13 cellular contexts compared by ENCODE assay signal in genomic region chr1:2558030-2558400, GRCh38. TPM values are rescaled to one million over a fixed set of nuclear protein-coding genes. Genes with fewer than 3 reads are reported as not detected.
DNase-seq lines count a peak whose midpoint lies in the region; ATAC-seq and TF ChIP-seq lines count a peak whose summit lies in the region.
"Had no signal": no experiment of that assay in that cellular context is flagged by ENCODE, and none has a peak within 500 bp of the region (broad histone marks: within the 10 kb centered on the region; RNA-seq: fewer than 3 reads in every experiment).

No MANE protein-coding gene starts in this region.

- H3K4me3 ChIP-seq in CD8-positive, alpha-beta T cell (ENCODE audit: low read depth, low read length), result peak overlapping the region; percentile 99
- peak overlapping the region; percentile 84 for H3K4me3 ChIP-seq in Loucy (ENCODE audit: low read length, poor library complexity, severe bottlenecking)
- H3K4me3 ChIP-seq in rectal smooth muscle tissue (ENCODE audit: low read length), result peak overlapping the region; percentile 78

- no peak overlapping the region for H3K27ac ChIP-seq in CD8-positive, alpha-beta T cell (ENCODE audit: low read depth, low read length)
- no peak overlapping the region for H3K27ac ChIP-seq in rectal smooth muscle tissue (ENCODE audit: low read depth, low read length)

- no peak for TF ChIP-seq CTCF in CD8-positive, alpha-beta T cell (IDR thresholded peaks at IDR 0.05)
- no peak for TF ChIP-seq CTCF in Loucy (conservative IDR thresholded peaks at IDR 0.05; ENCODE audit: low read length)

- intact Hi-C loops in CD8-positive, alpha-beta T cell (cut with DNase I, micrococcal nuclease), result loop anchor here in 1 of 2 experiments (10.0 kb wide), 1 partner anchor 503 kb away; the partner anchor contains the start of gene PRKCZ
- intact Hi-C loops in sciatic nerve (cut with DNase I), result no loop called here

- H3K4me2 ChIP-seq in Loucy (ENCODE audit: low read depth, low read length, poor library complexity, severe bottlenecking), result peak overlapping the region; percentile 95

- peaks cover 45% of the 10 kb centered on the region for H3K4me1 Mint-ChIP-seq in CD8-positive, alpha-beta T cell (ENCODE audit: low read depth)
- peaks cover 44 to 46% of the 10 kb centered on the region in 2 donors for H3K4me1 Mint-ChIP-seq in effector memory CD8-positive, alpha-beta T cell (ENCODE audit: low read depth in 2 of 2)

- CTCF ChIA-PET in CD8-positive, alpha-beta T cell (lab: Charles Lee), result interaction anchor here (0.5 to 3.9 kb wide), 3 partner anchors 11 to 640 kb away, joined by 3 to 17 read pairs (median 3); no protein-coding TSS in a partner anchor

- H3K27me3 Mint-ChIP-seq in CD8-positive, alpha-beta T cell (ENCODE audit: low read depth), result no peaks in the 10 kb centered on the region
- H3K27me3 Mint-ChIP-seq in effector memory CD8-positive, alpha-beta T cell, result no peaks in the 10 kb centered on the region

- H3K27me3 ChIP-seq in CD8-positive, alpha-beta T cell (ENCODE audit: insufficient read depth, low read length), result no peaks in the 10 kb centered on the region
- H3K27me3 ChIP-seq in Loucy (ENCODE audit: insufficient read depth, low read length, poor library complexity, severe bottlenecking) (no peaks in the 10 kb centered on the region), rectal smooth muscle tissue (ENCODE audit: control insufficient read depth, insufficient read depth, low read length) (no peaks in the 10 kb centered on the region)

- no peaks in the 10 kb centered on the region for H3K9me3 ChIP-seq in CD8-positive, alpha-beta T cell (ENCODE audit: low read length)
- no peaks in the 10 kb centered on the region for H3K9me3 ChIP-seq in Loucy (ENCODE audit: insufficient read depth, low read depth, low read length)

- peaks cover 15% of the 10 kb centered on the region for H3K36me3 ChIP-seq in CD8-positive, alpha-beta T cell (ENCODE audit: insufficient read depth, low read length)
- no peaks in the 10 kb centered on the region for H3K36me3 ChIP-seq in Loucy (ENCODE audit: insufficient read depth, low read length)
- H3K36me3 ChIP-seq in rectal smooth muscle tissue (ENCODE audit: control insufficient read depth, insufficient read depth, low read length), result peaks cover 19% of the 10 kb centered on the region

- peaks cover 39% of the 10 kb centered on the region for H3K36me3 Mint-ChIP-seq in CD8-positive, alpha-beta T cell
- peaks cover 35% of the 10 kb centered on the region for H3K36me3 Mint-ChIP-seq in effector memory CD8-positive, alpha-beta T cell (ENCODE audit: insufficient read depth)

- H3K9me3 Mint-ChIP-seq in CD8-positive, alpha-beta T cell, result no peaks in the 10 kb centered on the region
- no peaks in the 10 kb centered on the region for H3K9me3 Mint-ChIP-seq in effector memory CD8-positive, alpha-beta T cell

- H2AFZ ChIP-seq in Loucy (ENCODE audit: low read length), result no peak overlapping the region

- H3K9ac ChIP-seq in Loucy (ENCODE audit: low read depth, low read length, poor library complexity, severe bottlenecking), result peak overlapping the region; percentile 97
- H3K9ac ChIP-seq in rectal smooth muscle tissue (ENCODE audit: low read length), result no peak overlapping the region

- H4K20me1 ChIP-seq in Loucy (ENCODE audit: insufficient read depth, low read length, poor library complexity, severe bottlenecking), result peaks cover 9% of the 10 kb centered on the region

- H3K4me1 ChIP-seq in CD8-positive, alpha-beta T cell (ENCODE audit: insufficient read depth, low read length), result peaks cover 37% of the 10 kb centered on the region
- H3K4me1 ChIP-seq in Loucy (ENCODE audit: insufficient read depth, low read length, poor library complexity, severe bottlenecking), result peaks cover 27% of the 10 kb centered on the region
- H3K4me1 ChIP-seq in rectal smooth muscle tissue (ENCODE audit: control insufficient read depth, insufficient read depth, low read length), result peaks cover 6% of the 10 kb centered on the region

- DNase-seq in CD8-positive, alpha-beta T cell, result peak in 1 of 7 experiments; percentile 14
- DNase-seq in effector memory CD8-positive, alpha-beta T cell, result no peak
- DNase-seq in sciatic nerve (ENCODE audit: low spot score), result no peak
- DNase-seq: COR-L47; GDM1; MV-4-11; PC-3; stimulated activated CD4-positive, alpha-beta T cell treated with anti-CD3 and anti-CD28 coated beads, Interleukin-4, amount 100 ng/mL, for 1 hour had no signal

- peaks cover 21% of the 10 kb centered on the region for H3K79me2 ChIP-seq in Loucy (ENCODE audit: insufficient read depth, low read length)

- H3F3A ChIP-seq in Loucy (ENCODE audit: low read depth), result no peaks in the 10 kb centered on the region

- H3K27ac Mint-ChIP-seq in CD8-positive, alpha-beta T cell, result peak overlapping the region; percentile 99
- peak overlapping the region; percentile 96 to 99 for H3K27ac Mint-ChIP-seq in effector memory CD8-positive, alpha-beta T cell

- ATAC-seq in CD8-positive, alpha-beta T cell, result no peak
- no peak for ATAC-seq in effector memory CD8-positive, alpha-beta T cell (replicated peaks)
- ATAC-seq in sciatic nerve (no peak), HG02852 (IDR thresholded peaks at IDR 0.05; ENCODE audit: unreplicated experiment) (no peak), GM21576 (IDR thresholded peaks at IDR 0.05; ENCODE audit: unreplicated experiment) (no peak)

- POLR2A ChIA-PET in CD8-positive, alpha-beta T cell (lab: Charles Lee), result interaction anchor here (1.1 to 5.0 kb wide), 3 partner anchors 10 to 27 kb away, joined by 3 to 98 read pairs (median 4); partner anchors contain the start of gene PRXL2B

- peak overlapping the region; percentile 99 for H3K4me3 Mint-ChIP-seq in CD8-positive, alpha-beta T cell
- peak overlapping the region; percentile 93 to 98 for H3K4me3 Mint-ChIP-seq in effector memory CD8-positive, alpha-beta T cell

- no peaks in the 10 kb centered on the region for H3K9me2 ChIP-seq in Loucy (replicated peaks; ENCODE audit: low read depth, low read length)

RNA-seq across cellular contexts. Expression of gene TNFRSF14, which starts 1.8 kb away (rescaled TPM):
- total RNA-seq in CD8-positive, alpha-beta T cell, result 100 to 1,000 TPM; 158 to 160 TPM
- 73.3 TPM for total RNA-seq in sciatic nerve

RNA-seq across cellular contexts. Expression of gene HES5, which starts 28.0 kb away (rescaled TPM):
- not detected for total RNA-seq in CD8-positive, alpha-beta T cell
- 2.1 TPM for total RNA-seq in sciatic nerve
- total RNA-seq: renal cortical epithelial cell had no signal

RNA-seq across cellular contexts. Expression of gene PRXL2B, which starts 28.6 kb away (rescaled TPM):
- 10 to 100 TPM; 13.5 to 15.9 TPM for total RNA-seq in CD8-positive, alpha-beta T cell
- 23.9 TPM for total RNA-seq in sciatic nerve

RNA-seq across cellular contexts. Expression of gene PANK4, which starts 31.6 kb away (rescaled TPM):
- 10 to 100 TPM; 44.1 to 44.8 TPM for total RNA-seq in CD8-positive, alpha-beta T cell
- 32.3 TPM for total RNA-seq in sciatic nerve
